ENCODE assay signal across 22 cellular contexts in genomic region chr9:97431549-97432143, GRCh38. TPM values are rescaled to one million over a fixed set of nuclear protein-coding genes. Genes with fewer than 3 reads are reported as not detected.
A peak's percentile ranks its signal among the peaks of the same experiment; 100 is the strongest.
DNase-seq lines count a peak whose midpoint lies in the region; ATAC-seq, FAIRE-seq and TF ChIP-seq lines count a peak whose summit lies in the region.
"Had no signal": no experiment of that assay in that cellular context is flagged by ENCODE, and none has a peak within 500 bp of the region (broad histone marks: within the 10 kb centered on the region; RNA-seq: fewer than 3 reads in every experiment).

No MANE protein-coding gene starts in this region.

- CTCF ChIA-PET in activated CD8-positive, alpha-beta memory T cell treated with anti-CD3 and anti-CD28 coated beads, Interleukin-2, amount 10 ng/mL, durations not matched to agents 7 days and 5 days (lab: Charles Lee), result interaction anchor here (0.6 to 2.9 kb wide), 4 partner anchors 19 to 167 kb away, joined by 3 to 7 read pairs (median 5); partner anchors contain the start of gene TDRD7

- H3K4me3 ChIP-seq in dorsolateral prefrontal cortex, result no peak overlapping the region
- H3K4me3 ChIP-seq: Peyer's patch had no signal

- intact Hi-C loops in dorsolateral prefrontal cortex (cut with DNase I), result no loop called here

- no peak overlapping the region for H3K4me3 Mint-ChIP-seq in activated CD8-positive, alpha-beta memory T cell treated with anti-CD3 and anti-CD28 coated beads, Interleukin-2, amount 10 ng/mL, durations not matched to agents 7 days and 5 days
- H3K4me3 Mint-ChIP-seq in T-helper 2 cell treated with Interferon-gamma antibody and Interleukin-4, amounts not matched to agents 5 μg/mL and 100 μg/mL, for 36 hours, result no peak overlapping the region
- H3K4me3 Mint-ChIP-seq in memory B cell, result no peak overlapping the region
- H3K4me3 Mint-ChIP-seq: CD8-positive, alpha-beta memory T cell had no signal

- no peak for TF ChIP-seq CTCF in dorsolateral prefrontal cortex (IDR thresholded peaks at IDR 0.05 in 54 of 56, conservative IDR thresholded peaks at IDR 0.05 in 2 of 56; ENCODE audit: low read depth in 1 of 56, partially characterized antibody in 56 of 56)

- peak; percentile 53 for ATAC-seq in activated CD8-positive, alpha-beta memory T cell treated with anti-CD3 and anti-CD28 coated beads, Interleukin-2, amount 10 ng/mL, durations not matched to agents 7 days and 5 days
- no peak for ATAC-seq in memory B cell (ENCODE audit: low read depth)
- ATAC-seq in GM19351 (IDR thresholded peaks at IDR 0.05; ENCODE audit: unreplicated experiment), result no peak
- ATAC-seq: SK-N-SH treated with all-trans-retinoic acid at 6 μM for 48 hours had no signal

- H3K27me3 Mint-ChIP-seq in activated CD8-positive, alpha-beta memory T cell treated with anti-CD3 and anti-CD28 coated beads, Interleukin-2, amount 10 ng/mL, durations not matched to agents 7 days and 5 days, result no peaks in the 10 kb centered on the region
- H3K27me3 Mint-ChIP-seq in T-helper 2 cell treated with Interferon-gamma antibody and Interleukin-4, amounts not matched to agents 5 μg/mL and 100 μg/mL, for 36 hours (ENCODE audit: low read depth), result no peaks in the 10 kb centered on the region
- H3K27me3 Mint-ChIP-seq in memory B cell, result no peaks in the 10 kb centered on the region
- H3K27me3 Mint-ChIP-seq: CD8-positive, alpha-beta memory T cell had no signal

- H3K4me1 Mint-ChIP-seq in activated CD8-positive, alpha-beta memory T cell treated with anti-CD3 and anti-CD28 coated beads, Interleukin-2, amount 10 ng/mL, durations not matched to agents 7 days and 5 days, result peaks cover 18% of the 10 kb centered on the region
- peaks cover 9% of the 10 kb centered on the region for H3K4me1 Mint-ChIP-seq in T-helper 2 cell treated with Interferon-gamma antibody and Interleukin-4, amounts not matched to agents 5 μg/mL and 100 μg/mL, for 36 hours (ENCODE audit: low read depth)
- H3K4me1 Mint-ChIP-seq in memory B cell, result peaks cover 17% of the 10 kb centered on the region

- H3K9me3 Mint-ChIP-seq in activated CD8-positive, alpha-beta memory T cell treated with anti-CD3 and anti-CD28 coated beads, Interleukin-2, amount 10 ng/mL, durations not matched to agents 7 days and 5 days (ENCODE audit: low read depth), result no peaks in the 10 kb centered on the region
- H3K9me3 Mint-ChIP-seq in T-helper 2 cell treated with Interferon-gamma antibody and Interleukin-4, amounts not matched to agents 5 μg/mL and 100 μg/mL, for 36 hours, result no peaks in the 10 kb centered on the region
- no peaks in the 10 kb centered on the region for H3K9me3 Mint-ChIP-seq in memory B cell
- H3K9me3 Mint-ChIP-seq: CD8-positive, alpha-beta memory T cell had no signal

- no peak overlapping the region for H3K27ac Mint-ChIP-seq in activated CD8-positive, alpha-beta memory T cell treated with anti-CD3 and anti-CD28 coated beads, Interleukin-2, amount 10 ng/mL, durations not matched to agents 7 days and 5 days
- no peak overlapping the region for H3K27ac Mint-ChIP-seq in T-helper 2 cell treated with Interferon-gamma antibody and Interleukin-4, amounts not matched to agents 5 μg/mL and 100 μg/mL, for 36 hours
- peak overlapping the region; percentile 1 for H3K27ac Mint-ChIP-seq in memory B cell
- H3K27ac Mint-ChIP-seq: CD8-positive, alpha-beta memory T cell had no signal

- FAIRE-seq in GM18507 (lab: Jason Lieb, UNC), result peak; percentile 64
- FAIRE-seq: H1 had no signal

- H3K27me3 ChIP-seq in dorsolateral prefrontal cortex, result no peaks in the 10 kb centered on the region
- H3K27me3 ChIP-seq: Peyer's patch had no signal

- peaks cover 34% of the 10 kb centered on the region for H3K36me3 Mint-ChIP-seq in activated CD8-positive, alpha-beta memory T cell treated with anti-CD3 and anti-CD28 coated beads, Interleukin-2, amount 10 ng/mL, durations not matched to agents 7 days and 5 days
- H3K36me3 Mint-ChIP-seq in T-helper 2 cell treated with Interferon-gamma antibody and Interleukin-4, amounts not matched to agents 5 μg/mL and 100 μg/mL, for 36 hours (ENCODE audit: low read depth), result peaks cover 26% of the 10 kb centered on the region
- peaks cover 49% of the 10 kb centered on the region for H3K36me3 Mint-ChIP-seq in memory B cell

- H3K27ac ChIP-seq in dorsolateral prefrontal cortex, result no peak overlapping the region
- H3K27ac ChIP-seq: C4-2B, KMS-11, Peyer's patch had no signal

- peak; percentile 50 for DNase-seq in activated CD8-positive, alpha-beta memory T cell treated with anti-CD3 and anti-CD28 coated beads, Interleukin-2, amount 10 ng/mL, durations not matched to agents 7 days and 5 days
- DNase-seq in activated CD8-positive, alpha-beta memory T cell treated with anti-CD3 and anti-CD28 coated beads for 24 hours, result no peak
- DNase-seq in GM18507 (ENCODE audit: extremely low spot score, insufficient read length, low read depth), result no peak
- DNase-seq in T-helper 2 cell treated with Interferon-gamma antibody and Interleukin-4, amounts not matched to agents 5 μg/mL and 100 μg/mL, for 36 hours (ENCODE audit: low spot score), result peak; percentile 10
- no peak for DNase-seq in memory B cell (ENCODE audit: low spot score in 2 of 2)
- DNase-seq in HT-29 (ENCODE audit: low spot score), result no peak
- DNase-seq in dorsolateral prefrontal cortex, result no peak
- DNase-seq: Calu3; CD8-positive, alpha-beta memory T cell; DMS153; NCI-H1092 treated with DMSO at 0.1 percent for 48 hours; NCI-H146; NCI-H2029; NCI-H345; NCI-H524; NCI-H774; Peyer's patch had no signal

RNA-seq across cellular contexts. Expression of gene TDRD7, which starts 19.8 kb away (rescaled TPM):
- 10 to 100 TPM; 10.3 to 15.3 TPM for total RNA-seq in activated CD8-positive, alpha-beta memory T cell treated with anti-CD3 and anti-CD28 coated beads, Interleukin-2, amount 10 ng/mL, durations not matched to agents 7 days and 5 days
- total RNA-seq in HT-29 (2014; rRNA removed; shearing (Covaris generic)), result 7.3 and 8.7 TPM in 2 replicates
- total RNA-seq in dorsolateral prefrontal cortex, result 10 to 100 TPM; 15.6 to 26.5 (median 20.8) TPM

Comparison
In these comparisons a context has a peak if more than half of its experiments do, and no peak if none do; other contexts are left out.
1. DNase-seq: peak in activated CD8-positive, alpha-beta memory T cell treated with anti-CD3 and anti-CD28 coated beads, Interleukin-2, amount 10 ng/mL, durations not matched to agents 7 days and 5 days (single experiment) and T-helper 2 cell treated with Interferon-gamma antibody and Interleukin-4, amounts not matched to agents 5 μg/mL and 100 μg/mL, for 36 hours (single experiment); none in activated CD8-positive, alpha-beta memory T cell treated with anti-CD3 and anti-CD28 coated beads for 24 hours (single experiment), GM18507 (single experiment), memory B cell (0 of 2), HT-29 (single experiment) and dorsolateral prefrontal cortex (0 of 10).